In genomic region chr10:27742926-27743735, GRCh38 we compare ENCODE assay signal across 8 cellular contexts.
DNase-seq lines count a peak whose midpoint lies in the region; ATAC-seq and TF ChIP-seq lines count a peak whose summit lies in the region.

No MANE protein-coding gene starts in this region.

- peak overlapping the region; percentile 40 for H3K27ac ChIP-seq in RWPE2 (ENCODE audit: poor library complexity, severe bottlenecking)

- TF ChIP-seq CTCF in RWPE2 (IDR thresholded peaks at IDR 0.05; ENCODE audit: poor library complexity, severe bottlenecking) = no peak

- H3K4me1 ChIP-seq in RWPE2 (ENCODE audit: insufficient read depth, poor library complexity, severe bottlenecking) = no peaks in the 10 kb centered on the region

- in situ Hi-C loops in T47D (cut with HindIII; ENCODE audit: low pct_unique_long_range_greater_than_20kb, low sequenced_read_pairs) = no loop called here

- ATAC-seq in RWPE2 (ENCODE audit: low read depth) = peak; percentile 40
- ATAC-seq in GM19395 (IDR thresholded peaks at IDR 0.05; ENCODE audit: unreplicated experiment) = no peak
- ATAC-seq in GM21381 (IDR thresholded peaks at IDR 0.05; ENCODE audit: unreplicated experiment) = no peak

- H3K9me3 ChIP-seq in RWPE2 (ENCODE audit: severe bottlenecking) = no peaks in the 10 kb centered on the region

- no peaks in the 10 kb centered on the region for H3K36me3 ChIP-seq in RWPE2 (ENCODE audit: low read depth)

- peak; percentile 79 for DNase-seq in DMS53 (lab: John Stamatoyannopoulos, UW)
- peak; percentile 56 for DNase-seq in RWPE2 (ENCODE audit: low spot score)
- DNase-seq in T47D (ENCODE audit: low read depth in 1 of 2, low spot score in 1 of 2) = peak; percentile 21 to 45
- peak; percentile 29 for DNase-seq in kidney tubule cell (ENCODE audit: low spot score)
- peak; percentile 38 to 50 for DNase-seq in stimulated activated CD4-positive, alpha-beta T cell treated with anti-CD3 and anti-CD28 coated beads, Interleukin-2, amount 100 ng/mL, for 24 hours
- DNase-seq in NCI-H2107 treated with DMSO at 0.1 percent for 48 hours (lab: John Stamatoyannopoulos, UW; ENCODE audit: unreplicated experiment) = no peak

- peaks cover 55% of the 10 kb centered on the region for H3K27me3 ChIP-seq in RWPE2 (ENCODE audit: insufficient read depth, poor library complexity, severe bottlenecking)

- H3K4me3 ChIP-seq in RWPE2 (ENCODE audit: severe bottlenecking) = peak overlapping the region; percentile 37
